Comparison of ENCODE assay signal across 30 cellular contexts in the genomic region with DNA sequence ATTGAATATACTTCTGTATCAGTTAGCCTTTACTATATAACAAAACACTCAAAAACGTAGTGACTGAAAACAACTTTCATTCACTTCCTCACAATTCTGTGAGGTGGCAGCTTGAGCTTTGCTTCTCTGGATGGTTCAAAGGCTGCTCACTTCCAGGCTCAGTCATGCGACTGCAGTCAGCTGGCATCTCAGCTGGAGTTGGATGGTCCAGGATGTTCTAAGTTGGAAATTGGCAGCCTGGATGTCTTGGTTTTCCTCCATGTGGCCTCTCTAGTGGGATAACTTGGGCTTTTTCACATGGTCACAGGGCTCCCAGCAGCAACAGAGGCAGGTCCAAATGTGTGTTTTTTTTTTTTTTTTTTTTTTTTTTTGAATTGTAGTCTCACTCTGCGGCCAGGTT.
"Had no signal": no experiment of that assay in that cellular context is flagged by ENCODE, and none has a peak within 500 bp of the region (broad histone marks: within the 10 kb centered on the region; RNA-seq: fewer than 3 reads in every experiment).

No MANE protein-coding gene starts in this region.

- DNase-seq: activated CD4-positive, alpha-beta memory T cell treated with anti-CD3 and anti-CD28 coated beads, Interleukin-2, amount 10 ng/mL, durations not matched to agents 7 days and 5 days; activated CD4-positive, alpha-beta T cell treated with anti-CD3 and anti-CD28 coated beads for 1 hour; activated CD4-positive, alpha-beta T cell treated with anti-CD3 and anti-CD28 coated beads for 48 hours; activated CD4-positive, CD25-positive, alpha-beta regulatory T cell; activated CD8-positive, alpha-beta memory T cell treated with anti-CD3 and anti-CD28 coated beads for 24 hours; activated CD8-positive, alpha-beta memory T cell treated with anti-CD3 and anti-CD28 coated beads, Interleukin-2, amount 10 ng/mL, durations not matched to agents 7 days and 5 days; activated CD8-positive, alpha-beta memory T cell treated with anti-CD3 and anti-CD28 coated beads, Interleukin-2, amount 50 U/mL, for 48 hours; activated effector memory CD4-positive, alpha-beta T cell treated with Interleukin-2 at 50 U/mL for 16 hours; activated naive CD4-positive, alpha-beta T cell treated with anti-CD3 and anti-CD28 coated beads, Interleukin-2, amount 10 ng/mL, durations not matched to agents 7 days and 5 days; activated naive CD8-positive, alpha-beta T cell treated with anti-CD3 and anti-CD28 coated beads, Interleukin-2, amount 50 U/mL, for 24 hours; activated T-cell treated with anti-CD3 and anti-CD28 coated beads, Interleukin-2, amount 50 U/mL, for 48 hours; MM.1S; MV-4-11; NCI-H1092; NCI-H1436 treated with DMSO at 0.1 percent for 48 hours; NCI-H187 treated with DMSO at 0.1 percent for 48 hours; NCI-H2081; NCI-H226; NCI-H510A; NCI-H526; NCI-H748 treated with DMSO at 0.1 percent for 48 hours; NK-92 treated with Interleukin-12 subunit alpha and Interleukin-12 subunit beta, amount 100 ng/mL, for 24 hours; PC-3; Peyer's patch; RPMI8226; SW 1271; T-helper 1 cell; T1000; WERI-Rb-1 had no signal

- H3K27me3 ChIP-seq: Peyer's patch had no signal

- H3K4me1 ChIP-seq: Peyer's patch had no signal

- ATAC-seq: activated CD8-positive, alpha-beta memory T cell treated with anti-CD3 and anti-CD28 coated beads, Interleukin-2, amount 10 ng/mL, durations not matched to agents 7 days and 5 days; activated naive CD8-positive, alpha-beta T cell treated with anti-CD3 and anti-CD28 coated beads, Interleukin-2, amount 50 U/mL, for 24 hours; PC-3 had no signal

- H3K4me3 ChIP-seq: Peyer's patch had no signal

- H3K9me3 ChIP-seq: Peyer's patch had no signal

- H3K27ac ChIP-seq: KMS-11, Peyer's patch, WERI-Rb-1 had no signal
